Comparison of ENCODE assay signal across 2 cellular contexts in genomic region chr3:156814295-156814694, GRCh38.
TF ChIP-seq lines count a peak whose summit lies in the region.

No MANE protein-coding gene starts in this region.

TF ChIP-seq in GM12878, 131 proteins besides CTCF, POLR2A, EP300 and RAD21:
- no peak for TF ChIP-seq CREM (IDR thresholded peaks at IDR 0.05; ENCODE audit: low read depth)
- no peak for TF ChIP-seq HSF1 (IDR thresholded peaks at IDR 0.05; ENCODE audit: low read depth, low read length)
- TF ChIP-seq MEF2B (IDR thresholded peaks at IDR 0.05; ENCODE audit: partially characterized antibody, poor library complexity, severe bottlenecking): no peak
- TF ChIP-seq FOXM1 (IDR thresholded peaks at IDR 0.05; ENCODE audit: low read depth, low read length): no peak

TF ChIP-seq in SK-N-SH, 30 proteins besides CTCF, POLR2A, EP300 and RAD21:
- TF ChIP-seq SMC3 (IDR thresholded peaks at IDR 0.05; ENCODE audit: low read depth, low read length) (no peak), JUND (IDR thresholded peaks at IDR 0.05) (no peak), NFIC (IDR thresholded peaks at IDR 0.05; ENCODE audit: borderline replicate concordance) (no peak), IRF3 (IDR thresholded peaks at IDR 0.05; ENCODE audit: low read depth, low read length) (no peak), NRF1 (IDR thresholded peaks at IDR 0.05; ENCODE audit: low read depth, low read length) (no peak), TCF12 (IDR thresholded peaks at IDR 0.05) (no peak), FOXJ3 (CRISPR knock-in tag; IDR thresholded peaks at IDR 0.05) (no peak), EZH2phosphoT487 (IDR thresholded peaks at IDR 0.05; ENCODE audit: borderline replicate concordance, low read depth) (no peak), RXRA (IDR thresholded peaks at IDR 0.05; ENCODE audit: borderline replicate concordance, low read depth) (no peak), FOSL2 (IDR thresholded peaks at IDR 0.05; ENCODE audit: borderline replicate concordance, low read depth) (no peak), SIN3A (IDR thresholded peaks at IDR 0.05; ENCODE audit: borderline replicate concordance, low read depth, low read length) (no peak), REST (IDR thresholded peaks at IDR 0.05; ENCODE audit: low read depth, low read length) (no peak), GATA2 (CRISPR knock-in tag; IDR thresholded peaks at IDR 0.05) (no peak), TEAD4 (IDR thresholded peaks at IDR 0.05; ENCODE audit: borderline replicate concordance, insufficient read depth) (no peak), TAF1 (IDR thresholded peaks at IDR 0.05; ENCODE audit: borderline replicate concordance, low read depth, low read length) (no peak), PBX3 (IDR thresholded peaks at IDR 0.05) (no peak), USF1 (IDR thresholded peaks at IDR 0.05; ENCODE audit: borderline replicate concordance, low read depth) (no peak), USF2 (IDR thresholded peaks at IDR 0.05; ENCODE audit: borderline replicate concordance, low read depth, low read length) (no peak)
